15 cellular contexts compared by ENCODE assay signal in genomic region chr17:68863091-68863652, GRCh38.
"Had no signal": no experiment of that assay in that cellular context is flagged by ENCODE, and none has a peak within 500 bp of the region (broad histone marks: within the 10 kb centered on the region; RNA-seq: fewer than 3 reads in every experiment).

No MANE protein-coding gene starts in this region.

- FAIRE-seq: pancreas had no signal

- H3K9me3 ChIP-seq: pancreas had no signal

- H3K4me1 ChIP-seq: gastroesophageal sphincter, pancreas had no signal

- H3K36me3 ChIP-seq: brain microvascular endothelial cell, gastroesophageal sphincter, pancreas, suprapubic skin had no signal

- DNase-seq: activated CD4-positive, alpha-beta T cell treated with anti-CD3 and anti-CD28 coated beads, Interleukin-2, amount 10 ng/mL, durations not matched to agents 7 days and 5 days; activated naive CD4-positive, alpha-beta T cell treated with Interleukin-2 at 50 U/mL for 16 hours; activated T-cell treated with anti-CD3 and anti-CD28 coated beads for 4 hours; anterior cingulate cortex; brain microvascular endothelial cell; effector memory CD4-positive, alpha-beta T cell; erythroblast; islet precursor cell; midbrain; pancreas; trophoblast cell had no signal

- H3K27me3 ChIP-seq: brain microvascular endothelial cell, gastroesophageal sphincter, pancreas, suprapubic skin had no signal

- H3K27ac ChIP-seq: brain microvascular endothelial cell, gastroesophageal sphincter, pancreas, suprapubic skin had no signal

- H3K4me3 ChIP-seq: gastroesophageal sphincter, lung, pancreas, suprapubic skin had no signal

- ATAC-seq: gastroesophageal sphincter, pancreas, sciatic nerve had no signal
